2 cellular contexts compared by ENCODE assay signal in genomic region chr17:19174422-19174821, GRCh38. TPM values are rescaled to one million over a fixed set of nuclear protein-coding genes. Genes with fewer than 3 reads are reported as not detected.
"Had no signal": no experiment of that assay in that cellular context is flagged by ENCODE, and none has a peak within 500 bp of the region (broad histone marks: within the 10 kb centered on the region; RNA-seq: fewer than 3 reads in every experiment).

No MANE protein-coding gene starts in this region.

RNA-seq across cellular contexts. Expression of gene GRAPL, which starts 47.0 kb away (rescaled TPM):
- total RNA-seq: chondrocyte, foreskin keratinocyte had no signal
